Comparison of ENCODE assay signal across 10 cellular contexts in genomic region chr16:80317132-80318098, GRCh38.
A peak's percentile ranks its signal among the peaks of the same experiment; 100 is the strongest.
DNase-seq lines count a peak whose midpoint lies in the region; ATAC-seq and TF ChIP-seq lines count a peak whose summit lies in the region.
"Had no signal": no experiment of that assay in that cellular context is flagged by ENCODE, and none has a peak within 500 bp of the region (broad histone marks: within the 10 kb centered on the region; RNA-seq: fewer than 3 reads in every experiment).

No MANE protein-coding gene starts in this region.

- H3K9me2 ChIP-seq in PC-9 (ENCODE audit: insufficient read depth): no peaks in the 10 kb centered on the region

- H3K27ac Mint-ChIP-seq in activated naive CD4-positive, alpha-beta T cell treated with anti-CD3 and anti-CD28 coated beads for 36 hours: no peak overlapping the region

- DNase-seq in AG04449 (ENCODE audit: low read depth, low spot score) (no peak), PC-9 (no peak), iPS-NIHi11 (ENCODE audit: low spot score) (peak; percentile 55), NCI-H1417 (lab: John Stamatoyannopoulos, UW) (no peak)
- no peak for DNase-seq in activated naive CD4-positive, alpha-beta T cell treated with anti-CD3 and anti-CD28 coated beads for 36 hours
- DNase-seq: T-helper 9 cell had no signal

- H3K27me3 ChIP-seq in PC-9 (ENCODE audit: insufficient read depth, low read depth): peaks cover 42% of the 10 kb centered on the region

- TF ChIP-seq CTCF in AG04449 (IDR thresholded peaks at IDR 0.05; ENCODE audit: insufficient read depth, low read length, missing control alignments) (peak; percentile 26), GM12872 (IDR thresholded peaks at IDR 0.05; ENCODE audit: insufficient read depth, low read depth, low read length) (peak; percentile 57), PC-9 (conservative IDR thresholded peaks at IDR 0.05) (peak; percentile 31; the same call in 1 of the 2 replicates)

- no peaks in the 10 kb centered on the region for H3K4me1 ChIP-seq in PC-9 (replicated peaks; ENCODE audit: insufficient read depth)

- H3K9me3 ChIP-seq in PC-9 (ENCODE audit: insufficient read depth, low read depth): no peaks in the 10 kb centered on the region

- intact Hi-C loops in PC-9 (cut with micrococcal nuclease; ENCODE audit: unreplicated experiment): no loop called here
- intact Hi-C loops in activated naive CD4-positive, alpha-beta T cell treated with anti-CD3 and anti-CD28 coated beads for 36 hours (cut with micrococcal nuclease): no loop called here

- H3F3A ChIP-seq in PC-9 (ENCODE audit: insufficient read depth, low read depth): no peaks in the 10 kb centered on the region

- H3K36me3 ChIP-seq in PC-9 (ENCODE audit: low read depth): no peaks in the 10 kb centered on the region

- H2AFZ ChIP-seq in PC-9: no peak overlapping the region

- H3K9me3 Mint-ChIP-seq in activated naive CD4-positive, alpha-beta T cell treated with anti-CD3 and anti-CD28 coated beads for 36 hours: no peaks in the 10 kb centered on the region

- no TSS peak for BruUV-seq in PC-9 (replicated peaks; lab: Mats Ljungman, UMichigan)

- no peak overlapping the region for H3K4me2 ChIP-seq in PC-9

- POLR2A ChIA-PET in AG04449 (lab: Yijun Ruan, JAX): no interaction called here
- POLR2A ChIA-PET in PC-9 (lab: Charles Lee; ENCODE audit: unreplicated experiment): no interaction called here

- ATAC-seq in HG03520 (IDR thresholded peaks at IDR 0.05; ENCODE audit: unreplicated experiment) (no peak), HG02678 (IDR thresholded peaks at IDR 0.05; ENCODE audit: unreplicated experiment) (no peak)
- ATAC-seq: left lobe of liver had no signal

- CTCF ChIA-PET in AG04449 (lab: Yijun Ruan, JAX): no interaction called here
- CTCF ChIA-PET in PC-9 (lab: Charles Lee): no interaction called here
- CTCF ChIA-PET in activated naive CD4-positive, alpha-beta T cell treated with anti-CD3 and anti-CD28 coated beads for 36 hours (lab: Charles Lee): interaction anchor here (1.0 to 1.1 kb wide), 2 partner anchors 133 to 200 kb away, joined by 3 read pairs; no protein-coding TSS in a partner anchor

- no peaks in the 10 kb centered on the region for H3K79me2 ChIP-seq in PC-9 (ENCODE audit: low read depth)

- H3K4me1 Mint-ChIP-seq in activated naive CD4-positive, alpha-beta T cell treated with anti-CD3 and anti-CD28 coated beads for 36 hours (ENCODE audit: low read depth): no peaks in the 10 kb centered on the region

- H4K20me1 ChIP-seq in PC-9 (ENCODE audit: insufficient read depth): no peaks in the 10 kb centered on the region

- no peak overlapping the region for H3K27ac ChIP-seq in PC-9

- no peaks in the 10 kb centered on the region for H3K36me3 Mint-ChIP-seq in activated naive CD4-positive, alpha-beta T cell treated with anti-CD3 and anti-CD28 coated beads for 36 hours (ENCODE audit: low read depth)

- H3K27me3 Mint-ChIP-seq in activated naive CD4-positive, alpha-beta T cell treated with anti-CD3 and anti-CD28 coated beads for 36 hours (ENCODE audit: low read depth): peaks cover 16% of the 10 kb centered on the region

- H3K4me3 ChIP-seq in AG04449 (ENCODE audit: low read depth, low read length): no peak overlapping the region
- no peak overlapping the region for H3K4me3 ChIP-seq in PC-9

- no peak overlapping the region for H3K4me3 Mint-ChIP-seq in activated naive CD4-positive, alpha-beta T cell treated with anti-CD3 and anti-CD28 coated beads for 36 hours
